In genomic region chr9:124797343-124798103, GRCh38 we compare ENCODE assay signal across 25 cellular contexts. TPM values are rescaled to one million over a fixed set of nuclear protein-coding genes. Genes with fewer than 3 reads are reported as not detected.
DNase-seq lines count a peak whose midpoint lies in the region; ATAC-seq, FAIRE-seq and TF ChIP-seq lines count a peak whose summit lies in the region.
"Had no signal": no experiment of that assay in that cellular context is flagged by ENCODE, and none has a peak within 500 bp of the region (broad histone marks: within the 10 kb centered on the region; RNA-seq: fewer than 3 reads in every experiment).

No MANE protein-coding gene starts in this region.

- no peaks in the 10 kb centered on the region for H3K79me2 ChIP-seq in K562 (ENCODE audit: control insufficient read depth, insufficient read depth, low read length)

- no peak for TF ChIP-seq POLR2A in K562 (conservative IDR thresholded peaks at IDR 0.05)

- no peak for TF ChIP-seq RAD21 in K562 (CRISPR knock-in tag; conservative IDR thresholded peaks at IDR 0.05 in 1 of 2, IDR thresholded peaks at IDR 0.05 in 1 of 2)

- no peaks in the 10 kb centered on the region for H3K9me1 ChIP-seq in K562 (ENCODE audit: control insufficient read depth, insufficient read depth, low read length)

- H3K36me3 ChIP-seq in BLaER1 (no peaks in the 10 kb centered on the region), K562 (ENCODE audit: control insufficient read depth, insufficient read depth, low read length) (no peaks in the 10 kb centered on the region), rectal smooth muscle tissue (ENCODE audit: control insufficient read depth, insufficient read depth, low read length) (no peaks in the 10 kb centered on the region), tibial artery (no peaks in the 10 kb centered on the region), SJCRH30 (no peaks in the 10 kb centered on the region)
- H3K36me3 ChIP-seq: lower lobe of right lung had no signal

- in situ Hi-C loops in K562 (cut with MboI), result loop anchor here (10.0 kb wide), 1 partner anchor 47 kb away; no protein-coding TSS in a partner anchor

- H3K27me3 ChIP-seq in BLaER1, result no peaks in the 10 kb centered on the region
- H3K27me3 ChIP-seq in K562 (ENCODE audit: control insufficient read depth in 2 of 2, insufficient read depth in 2 of 2, low read length in 2 of 2), result peaks cover 4 to 31% of the 10 kb centered on the region in 2 experiments; a peak in 3 of 5 replicates
- H3K27me3 ChIP-seq in rectal smooth muscle tissue (ENCODE audit: control insufficient read depth, insufficient read depth, low read length), result no peaks in the 10 kb centered on the region
- peaks cover 0 to 24% of the 10 kb centered on the region in 2 donors for H3K27me3 ChIP-seq in tibial artery
- no peaks in the 10 kb centered on the region for H3K27me3 ChIP-seq in SJCRH30
- H3K27me3 ChIP-seq: tibial nerve had no signal

- no TSS peak for BruUV-seq in K562 (replicated peaks; lab: Mats Ljungman, UMichigan)

- H4K20me1 ChIP-seq in BLaER1, result no peaks in the 10 kb centered on the region
- H4K20me1 ChIP-seq in K562 (replicated peaks; ENCODE audit: control insufficient read depth, insufficient read depth, low read length), result no peaks in the 10 kb centered on the region

- H3K4me2 ChIP-seq in BLaER1 (peak overlapping the region; percentile 26), K562 (ENCODE audit: insufficient read depth, low read length) (no peak overlapping the region)

- H3K27ac ChIP-seq in BLaER1 (peak overlapping the region; percentile 67; the same call in 1 of the 2 replicates), K562 (ENCODE audit: extremely low read depth, low read depth, low read length) (no peak overlapping the region), rectal smooth muscle tissue (ENCODE audit: low read depth, low read length) (peak overlapping the region; percentile 75), tibial artery (no peak overlapping the region), SJCRH30 (no peak overlapping the region)

- WGBS in K562 (ENCODE audit: insufficient coverage, low coverage, missing lambda C conversion rate), result 13% methylated on average over 10 of the region's 10 CpGs

- H3K4me3 ChIP-seq in BLaER1 (no peak overlapping the region), K562 (no peak overlapping the region), rectal smooth muscle tissue (ENCODE audit: low read length) (no peak overlapping the region), tibial artery (no peak overlapping the region), SJCRH30 (no peak overlapping the region)
- H3K4me3 ChIP-seq: lower lobe of right lung, tibial nerve had no signal

- no peak for TF ChIP-seq CTCF in K562 (IDR thresholded peaks at IDR 0.05 in 2 of 3, conservative IDR thresholded peaks at IDR 0.05 in 1 of 3; ENCODE audit: insufficient read depth in 2 of 3, low read depth in 1 of 3, low read length in 3 of 3)
- TF ChIP-seq CTCF in tibial artery (IDR thresholded peaks at IDR 0.05), result no peak
- TF ChIP-seq CTCF in D721Med (IDR thresholded peaks at IDR 0.05; ENCODE audit: insufficient read depth, missing control alignments), result no peak

- no peak overlapping the region for H3K9ac ChIP-seq in BLaER1
- peak overlapping the region in 1 of 2 experiments; percentile 36; a peak in 1 of 4 replicates for H3K9ac ChIP-seq in K562 (ENCODE audit: insufficient read depth in 1 of 2, low read depth in 2 of 2, low read length in 2 of 2)
- H3K9ac ChIP-seq in rectal smooth muscle tissue (ENCODE audit: low read length), result no peak overlapping the region

- FAIRE-seq in K562 (lab: Jason Lieb, UNC) (peak; percentile 52), D721Med (lab: Jason Lieb, UNC) (no peak)
- FAIRE-seq: frontal cortex, TTC549 had no signal

- H3K9me3 ChIP-seq in BLaER1 (no peaks in the 10 kb centered on the region), K562 (replicated peaks; ENCODE audit: control insufficient read depth, insufficient read depth, low read depth, low read length) (no peaks in the 10 kb centered on the region), tibial artery (no peaks in the 10 kb centered on the region), SJCRH30 (replicated peaks) (no peaks in the 10 kb centered on the region)
- H3K9me3 ChIP-seq: lower lobe of right lung, tibial nerve had no signal

- intact Hi-C loops in K562 (cut with micrococcal nuclease) (no loop called here), left ventricle myocardium superior (cut with micrococcal nuclease) (no loop called here), tibial artery (cut with DNase I; ENCODE audit: low total_unique reads) (no loop called here)

- peak overlapping the region; percentile 11; the same call in 1 of the 2 replicates for H2AFZ ChIP-seq in K562 (ENCODE audit: low read depth, low read length)

- POLR2A ChIA-PET in K562 (lab: Yijun Ruan, JAX), result interaction anchor here (0.6 to 1.3 kb wide), 3 partner anchors 7 to 16 kb away, joined by 3 to 4 read pairs (median 4); no protein-coding TSS in a partner anchor

- CTCF ChIA-PET in K562 (lab: Yijun Ruan, JAX; ENCODE audit: low intra/inter-chr PET ratio), result no interaction called here

- ATAC-seq in K562 (no peak), left ventricle myocardium superior (peak; percentile 73), GM19452 (IDR thresholded peaks at IDR 0.05; ENCODE audit: unreplicated experiment) (no peak)
- ATAC-seq: lower lobe of right lung, sciatic nerve had no signal

- TF ChIP-seq EP300 in K562 (IDR thresholded peaks at IDR 0.05; ENCODE audit: low read length), result no peak

- DNase-seq in K562 (ENCODE audit: extremely low read depth in 1 of 4, low spot score in 3 of 4) (peak in 1 of 4 experiments; percentile 28), left ventricle myocardium superior (no peak), tibial artery (no peak), SJCRH30 (no peak), D721Med (ENCODE audit: insufficient read length, low spot score) (no peak)
- DNase-seq: activated CD4-positive, alpha-beta T cell treated with anti-CD3 and anti-CD28 coated beads, Interleukin-2, amount 50 U/mL, for 4 hours; activated naive CD8-positive, alpha-beta T cell treated with anti-CD3 and anti-CD28 coated beads, Interleukin-2, amount 10 ng/mL, durations not matched to agents 7 days and 5 days; activated T-cell treated with anti-CD3 and anti-CD28 coated beads, Interleukin-2, amount 50 U/mL, for 48 hours; CD4-positive, alpha-beta memory T cell; HFFc6; lower lobe of right lung; NCI-H2029; NCI-H510A treated with DMSO at 0.1 percent for 48 hours; OCI-M1; stimulated activated CD4-positive, alpha-beta T cell treated with anti-CD3 and anti-CD28 coated beads, Interleukin-2, amount 100 ng/mL, for 48 hours had no signal

- H3K4me1 ChIP-seq in BLaER1 (peaks cover 84% of the 10 kb centered on the region), K562 (replicated peaks in 1 of 2; ENCODE audit: control insufficient read depth in 2 of 2, insufficient read depth in 2 of 2, low read length in 2 of 2) (peaks cover 2 to 23% of the 10 kb centered on the region in 2 experiments; a peak in 2 of 5 replicates), rectal smooth muscle tissue (ENCODE audit: control insufficient read depth, insufficient read depth, low read length) (peaks cover 10% of the 10 kb centered on the region), tibial artery (peaks cover 0 to 12% (median 0%) of the 10 kb centered on the region in 4 donors), SJCRH30 (peaks cover 30% of the 10 kb centered on the region)

RNA-seq across cellular contexts. Expression of gene OLFML2A, which starts 20.6 kb away (rescaled TPM):
- total RNA-seq in K562 (2011; cell fraction: chromatin; rRNA removed; ENCODE audit: low replicate concordance), result not detected in 2 replicates
- not detected in 2 replicates for total RNA-seq in K562 (2011; cell fraction: nucleolus; rRNA removed)
- total RNA-seq in K562 (2011; cell fraction: nucleoplasm; rRNA removed), result not detected in 2 replicates
- total RNA-seq in K562 (2014; rRNA removed) (not detected in 2 replicates), K562 (2014; rRNA removed; fragmentation: Illumina TruSeq; extraction: Trizol) (not detected in 2 replicates), K562 (2015; rRNA removed; fragmentation: Illumina TruSeq; extraction: Trizol) (not detected in 2 replicates), K562 (2021) (0.09 and 0.16 TPM in 2 replicates), left ventricle myocardium superior (38.0 TPM)
- polyA plus RNA-seq in K562 (2011; rRNA removed) (not detected in 2 replicates), K562 (2014; fragmentation: Illumina TruSeq; extraction: Trizol) (not detected in 2 replicates), K562 (2014; fragmentation: Nextera tagmentation; extraction: Ambion mirVana) (not detected), K562 (2014; rRNA removed) (not detected in 2 replicates)
- not detected in 2 replicates for polyA plus RNA-seq in K562 (2011; cell fraction: cytosol; rRNA removed)
- polyA plus RNA-seq in K562 (2011; cell fraction: nucleus; rRNA removed), result 0.09 TPM in 1 of 2 replicates, not detected in the other
- polyA plus RNA-seq in K562 (2012), result 0.03 TPM in 1 of 2 replicates, not detected in the other
- not detected in 2 replicates for polyA minus RNA-seq in K562 (2011; rRNA and poly(A)+ RNA removed)
- not detected in 2 replicates for polyA minus RNA-seq in K562 (2011; cell fraction: cytosol; rRNA and poly(A)+ RNA removed)
- polyA minus RNA-seq in K562 (2011; cell fraction: nucleus; rRNA and poly(A)+ RNA removed), result not detected in 2 replicates
- total RNA-seq in SJCRH30 (2014; rRNA removed; shearing (Covaris generic)), result 11.8 and 13.4 TPM in 2 replicates
- total RNA-seq: activated naive CD8-positive, alpha-beta T cell treated with anti-CD3 and anti-CD28 coated beads, Interleukin-2, amount 10 ng/mL, durations not matched to agents 7 days and 5 days; CD4-positive, alpha-beta memory T cell had no signal
- polyA plus RNA-seq: CD4-positive, alpha-beta memory T cell had no signal

RNA-seq across cellular contexts. Expression of gene NR6A1, which starts 26.4 kb away (rescaled TPM):
- 38.8 and 43.3 TPM in 2 replicates for total RNA-seq in K562 (2011; cell fraction: chromatin; rRNA removed; ENCODE audit: low replicate concordance)
- 19.2 and 20.5 TPM in 2 replicates for total RNA-seq in K562 (2011; cell fraction: nucleolus; rRNA removed)
- 26.0 and 37.2 TPM in 2 replicates for total RNA-seq in K562 (2011; cell fraction: nucleoplasm; rRNA removed)
- total RNA-seq in K562 (2014; rRNA removed) (23.0 and 34.5 TPM in 2 replicates), K562 (2014; rRNA removed; fragmentation: Illumina TruSeq; extraction: Trizol) (34.9 and 36.5 TPM in 2 replicates), K562 (2015; rRNA removed; fragmentation: Illumina TruSeq; extraction: Trizol) (36.5 and 38.7 TPM in 2 replicates), K562 (2021) (55.4 and 56.7 TPM in 2 replicates), left ventricle myocardium superior (1.9 TPM)
- polyA plus RNA-seq in K562 (2011; rRNA removed) (32.7 and 36.6 TPM in 2 replicates), K562 (2014; fragmentation: Illumina TruSeq; extraction: Trizol) (24.5 and 28.3 TPM in 2 replicates), K562 (2014; fragmentation: Nextera tagmentation; extraction: Ambion mirVana) (10 to 100 TPM in 1 of 2 experiments, 1 to 10 TPM in 1; 9.7 to 17.7 TPM), K562 (2014; rRNA removed) (16.6 and 17.8 TPM in 2 replicates)
- polyA plus RNA-seq in K562 (2011; cell fraction: cytosol; rRNA removed), result 25.5 and 31.6 TPM in 2 replicates
- polyA plus RNA-seq in K562 (2011; cell fraction: nucleus; rRNA removed), result 24.6 and 25.2 TPM in 2 replicates
- 10.4 and 15.9 TPM in 2 replicates for polyA plus RNA-seq in K562 (2012)
- 84.3 and 92.2 TPM in 2 replicates for polyA minus RNA-seq in K562 (2011; rRNA and poly(A)+ RNA removed)
- 47.1 and 52.4 TPM in 2 replicates for polyA minus RNA-seq in K562 (2011; cell fraction: cytosol; rRNA and poly(A)+ RNA removed)
- 12.0 and 20.3 TPM in 2 replicates for polyA minus RNA-seq in K562 (2011; cell fraction: nucleus; rRNA and poly(A)+ RNA removed)
- 5.1 and 6.0 TPM in 2 replicates for total RNA-seq in SJCRH30 (2014; rRNA removed; shearing (Covaris generic))
- polyA plus RNA-seq: CD4-positive, alpha-beta memory T cell had no signal

RNA-seq across cellular contexts. Expression of gene WDR38, which starts 55.7 kb away (rescaled TPM):
- total RNA-seq in K562 (2011; cell fraction: chromatin; rRNA removed; ENCODE audit: low replicate concordance), result not detected in 2 replicates
- not detected in 2 replicates for total RNA-seq in K562 (2011; cell fraction: nucleolus; rRNA removed)
- total RNA-seq in K562 (2011; cell fraction: nucleoplasm; rRNA removed), result not detected in 2 replicates
- total RNA-seq in K562 (2014; rRNA removed) (not detected in 2 replicates), K562 (2014; rRNA removed; fragmentation: Illumina TruSeq; extraction: Trizol) (not detected in 2 replicates), K562 (2015; rRNA removed; fragmentation: Illumina TruSeq; extraction: Trizol) (not detected in 2 replicates), K562 (2021) (not detected in 2 replicates), left ventricle myocardium superior (not detected)
- polyA plus RNA-seq in K562 (2011; rRNA removed) (not detected in 2 replicates), K562 (2014; fragmentation: Illumina TruSeq; extraction: Trizol) (not detected in 2 replicates), K562 (2014; fragmentation: Nextera tagmentation; extraction: Ambion mirVana) (not detected), K562 (2014; rRNA removed) (not detected in 2 replicates)
- polyA plus RNA-seq in K562 (2011; cell fraction: cytosol; rRNA removed), result not detected in 2 replicates
- not detected in 2 replicates for polyA plus RNA-seq in K562 (2011; cell fraction: nucleus; rRNA removed)
- 0.05 TPM in 1 of 2 replicates, not detected in the other for polyA plus RNA-seq in K562 (2012)
- not detected in 2 replicates for polyA minus RNA-seq in K562 (2011; rRNA and poly(A)+ RNA removed)
- polyA minus RNA-seq in K562 (2011; cell fraction: cytosol; rRNA and poly(A)+ RNA removed), result not detected in 2 replicates
- polyA minus RNA-seq in K562 (2011; cell fraction: nucleus; rRNA and poly(A)+ RNA removed), result not detected in 2 replicates
- total RNA-seq in SJCRH30 (2014; rRNA removed; shearing (Covaris generic)), result not detected in 2 replicates
- total RNA-seq: activated naive CD8-positive, alpha-beta T cell treated with anti-CD3 and anti-CD28 coated beads, Interleukin-2, amount 10 ng/mL, durations not matched to agents 7 days and 5 days; CD4-positive, alpha-beta memory T cell; Daoy; frontal cortex; HFFc6; neural crest cell; sciatic nerve had no signal
- polyA plus RNA-seq: CD4-positive, alpha-beta memory T cell; IgD-negative memory B cell had no signal

Comparison
In these comparisons a context has a peak if more than half of its experiments do, and no peak if none do; other contexts are left out.
1. H3K27ac ChIP-seq: peak in BLaER1 (single experiment) and rectal smooth muscle tissue (single experiment); none in K562 (single experiment), tibial artery (0 of 2) and SJCRH30 (single experiment).
2. RNA of gene OLFML2A, which starts 20.6 kb away (total RNA-seq): 38.0 TPM in left ventricle myocardium superior (single experiment) and 11.8 to 13.4 TPM in SJCRH30; 0.09 to 0.16 TPM in K562; every median in the first group is over 10 times any median in the second.